Comparison of ENCODE assay signal across 20 cellular contexts in genomic region chr1:182207300-182207699, GRCh38.
A peak's percentile ranks its signal among the peaks of the same experiment; 100 is the strongest.
DNase-seq lines count a peak whose midpoint lies in the region; ATAC-seq and TF ChIP-seq lines count a peak whose summit lies in the region.
"Had no signal": no experiment of that assay in that cellular context is flagged by ENCODE, and none has a peak within 500 bp of the region (broad histone marks: within the 10 kb centered on the region; RNA-seq: fewer than 3 reads in every experiment).

No MANE protein-coding gene starts in this region.

- H3K36me3 ChIP-seq in psoas muscle (ENCODE audit: insufficient read depth in 1 of 2, low read depth in 1 of 2) (no peaks in the 10 kb centered on the region), upper lobe of right lung (no peaks in the 10 kb centered on the region)
- H3K36me3 ChIP-seq: colonic mucosa had no signal

- intact Hi-C loops in left ventricle myocardium superior (cut with micrococcal nuclease): no loop called here
- intact Hi-C loops in psoas muscle (cut with DNase I): no loop called here
- intact Hi-C loops in upper lobe of right lung (cut with DNase I): no loop called here

- no peak overlapping the region for H3K18ac ChIP-seq in H9 (ENCODE audit: insufficient read length, low read depth, low read length)

- no peak overlapping the region for H3K56ac ChIP-seq in H9 (ENCODE audit: insufficient read length, low read depth, low read length)

- H3K9ac ChIP-seq in H9 (ENCODE audit: extremely low read depth, insufficient read length, low read length): no peak overlapping the region

- no peak overlapping the region for H3K4ac ChIP-seq in H9 (ENCODE audit: low read depth, low read length)

- WGBS in psoas muscle, 3 donors: 33 to 65% (median 57%) methylated on average over 4 of the region's 4 CpGs
- no CpG with 5 or more reads among the region's 4 CpGs for WGBS in H9 (ENCODE audit: extremely low coverage, insufficient read length, low lambda C conversion rate)

- no peak overlapping the region for H4K8ac ChIP-seq in H9 (replicated peaks; ENCODE audit: insufficient read length, low read depth, low read length)

- no peaks in the 10 kb centered on the region for H4K20me1 ChIP-seq in H9 (ENCODE audit: control insufficient read depth, insufficient read depth, insufficient read length)

- no peaks in the 10 kb centered on the region for H3K23me2 ChIP-seq in H9 (ENCODE audit: insufficient read length, low read depth, low read length, poor library complexity, severe bottlenecking)

- no peak overlapping the region for H2BK15ac ChIP-seq in H9 (ENCODE audit: low read depth, low read length)

- H3K36me3 Mint-ChIP-seq in osteocyte (ENCODE audit: unreplicated experiment) (no peaks in the 10 kb centered on the region), H9 (ENCODE audit: insufficient read depth in 1 of 3, low read depth in 3 of 3) (no peaks in the 10 kb centered on the region)
- H3K36me3 Mint-ChIP-seq: activated naive CD4-positive, alpha-beta T cell treated with anti-CD3 and anti-CD28 coated beads, Interleukin-2, amount 10 ng/mL, durations not matched to agents 7 days and 5 days had no signal

- H4K91ac ChIP-seq in H9 (ENCODE audit: insufficient read length, low read depth, low read length): no peak overlapping the region

- no peak overlapping the region for H4K5ac ChIP-seq in H9 (ENCODE audit: insufficient read length, low read depth, low read length)

- TF ChIP-seq CTCF in psoas muscle (IDR thresholded peaks at IDR 0.05): no peak
- TF ChIP-seq CTCF in upper lobe of right lung (IDR thresholded peaks at IDR 0.05): no peak
- no peak for TF ChIP-seq CTCF in osteocyte (IDR thresholded peaks at IDR 0.05)
- TF ChIP-seq CTCF in H9 (conservative IDR thresholded peaks at IDR 0.05): no peak

- H3K23ac ChIP-seq in H9 (ENCODE audit: insufficient read length, low read depth, low read length): no peak overlapping the region

- peak overlapping the region; percentile 31 for H3K27ac ChIP-seq in cingulate gyrus (ENCODE audit: low read depth, low read length)
- H3K27ac ChIP-seq in psoas muscle: peak overlapping the region; percentile 74
- peak overlapping the region; percentile 58 for H3K27ac ChIP-seq in upper lobe of right lung
- no peak overlapping the region for H3K27ac ChIP-seq in H9 (ENCODE audit: insufficient read length, low read depth, low read length)
- H3K27ac ChIP-seq: colonic mucosa had no signal

- peak; percentile 14 for ATAC-seq in left ventricle myocardium superior
- peak; percentile 79 to 86 (median 82) for ATAC-seq in psoas muscle
- no peak for ATAC-seq in upper lobe of right lung
- ATAC-seq in HG03159 (IDR thresholded peaks at IDR 0.05; ENCODE audit: unreplicated experiment): no peak
- ATAC-seq: activated CD4-positive, CD25-positive, alpha-beta regulatory T cell treated with anti-CD3 and anti-CD28 coated beads, Interleukin-2, amount 50 U/mL, for 24 hours; activated T-cell treated with anti-CD3 and anti-CD28 coated beads, Interleukin-2, amount 50 U/mL, for 72 hours; HepG2 had no signal

- no peak overlapping the region for H2BK5ac ChIP-seq in H9 (ENCODE audit: insufficient read length, low read length)

- H3K14ac ChIP-seq in H9 (ENCODE audit: insufficient read depth, low read length): no peak overlapping the region

- peaks cover 39% of the 10 kb centered on the region for H3K4me1 ChIP-seq in psoas muscle
- peaks cover 22% of the 10 kb centered on the region for H3K4me1 ChIP-seq in upper lobe of right lung
- H3K4me1 ChIP-seq in H9 (ENCODE audit: insufficient read depth, low read length): no peaks in the 10 kb centered on the region
- H3K4me1 ChIP-seq: colonic mucosa had no signal

- H3K27ac Mint-ChIP-seq in osteocyte (ENCODE audit: unreplicated experiment): no peak overlapping the region
- H3K27ac Mint-ChIP-seq in H9: 0 out of 7 replicates have a peak overlapping the region, but pooled peaks of 1 of the 3 experiments have one; percentile 9
- H3K27ac Mint-ChIP-seq: activated T-cell treated with anti-CD3 and anti-CD28 coated beads, Interleukin-2, amount 50 U/mL, for 72 hours; HFFc6; nephron progenitor cell had no signal

- no peak overlapping the region for H3T11ph ChIP-seq in H9 (ENCODE audit: low read length)

- H3K4me2 ChIP-seq in H9 (ENCODE audit: insufficient read depth, insufficient read length, low read length): no peak overlapping the region

- H3K79me1 ChIP-seq in H9 (ENCODE audit: insufficient read depth, low read depth, low read length, poor library complexity, severe bottlenecking): no peaks in the 10 kb centered on the region

- H3K27me3 ChIP-seq in psoas muscle (ENCODE audit: insufficient read depth in 3 of 3, low read length in 2 of 3): no peaks in the 10 kb centered on the region
- H3K27me3 ChIP-seq in upper lobe of right lung: no peaks in the 10 kb centered on the region
- H3K27me3 ChIP-seq in H9 (ENCODE audit: insufficient read depth, low read length): no peaks in the 10 kb centered on the region
- H3K27me3 ChIP-seq: colonic mucosa had no signal

- H3K9me3 Mint-ChIP-seq in osteocyte (ENCODE audit: unreplicated experiment): no peaks in the 10 kb centered on the region
- H3K9me3 Mint-ChIP-seq in H9: no peaks in the 10 kb centered on the region; a peak in 1 of 5 replicates
- H3K9me3 Mint-ChIP-seq: activated naive CD4-positive, alpha-beta T cell treated with anti-CD3 and anti-CD28 coated beads, Interleukin-2, amount 10 ng/mL, durations not matched to agents 7 days and 5 days; HFFc6; nephron progenitor cell had no signal

- no peaks in the 10 kb centered on the region for H3K79me2 ChIP-seq in H9 (ENCODE audit: insufficient read depth, low read length)

- H3K4me1 Mint-ChIP-seq in osteocyte (ENCODE audit: unreplicated experiment) (peaks cover 16% of the 10 kb centered on the region), H9 (peaks cover 6 to 16% of the 10 kb centered on the region in 2 experiments; a peak in 3 of 4 replicates)

- H3K4me3 ChIP-seq in psoas muscle (no peak overlapping the region), upper lobe of right lung (no peak overlapping the region)
- H3K4me3 ChIP-seq: colonic mucosa had no signal

- H2BK120ac ChIP-seq in H9 (ENCODE audit: low read depth, low read length, poor library complexity, severe bottlenecking): no peak overlapping the region

- no peaks in the 10 kb centered on the region for H3K9me3 ChIP-seq in psoas muscle
- H3K9me3 ChIP-seq in upper lobe of right lung: no peaks in the 10 kb centered on the region
- H3K9me3 ChIP-seq in H9 (ENCODE audit: control insufficient read depth, low read depth, low read length): no peaks in the 10 kb centered on the region
- H3K9me3 ChIP-seq: colonic mucosa had no signal

- no peaks in the 10 kb centered on the region for H3K27me3 Mint-ChIP-seq in osteocyte (ENCODE audit: unreplicated experiment)
- H3K27me3 Mint-ChIP-seq in H9 (ENCODE audit: low read depth): no peaks in the 10 kb centered on the region

- no peak overlapping the region for H2BK20ac ChIP-seq in H9 (ENCODE audit: low read depth, low read length, poor library complexity, severe bottlenecking)

- no peak overlapping the region for H2AFZ ChIP-seq in H9 (ENCODE audit: low read length)

- H3K4me3 Mint-ChIP-seq in osteocyte (ENCODE audit: unreplicated experiment): no peak overlapping the region
- no peak overlapping the region for H3K4me3 Mint-ChIP-seq in H9
- H3K4me3 Mint-ChIP-seq: activated naive CD4-positive, alpha-beta T cell treated with anti-CD3 and anti-CD28 coated beads, Interleukin-2, amount 10 ng/mL, durations not matched to agents 7 days and 5 days; activated T-cell treated with anti-CD3 and anti-CD28 coated beads, Interleukin-2, amount 50 U/mL, for 72 hours; HFFc6; nephron progenitor cell had no signal

- DNase-seq in left ventricle myocardium superior (no peak), psoas muscle (peak; percentile 49 to 71), upper lobe of right lung (no peak), osteocyte (ENCODE audit: extremely low spot score, unreplicated experiment) (no peak), H9 (no peak)
- DNase-seq: activated naive CD4-positive, alpha-beta T cell treated with anti-CD3 and anti-CD28 coated beads, Interleukin-2, amount 10 ng/mL, durations not matched to agents 7 days and 5 days; activated T-cell treated with anti-CD3 and anti-CD28 coated beads, Interleukin-2, amount 50 U/mL, for 72 hours; GDM1; HFFc6; kidney glomerular epithelial cell; NCI-H1105 treated with DMSO at 0.1 percent for 48 hours; NCI-H526; nephron progenitor cell; stimulated activated CD8-positive, alpha-beta memory T cell treated with anti-CD3 and anti-CD28 coated beads, Interleukin-4, amount 100 ng/mL, for 48 hours; substantia nigra had no signal

- H2AK5ac ChIP-seq in H9 (ENCODE audit: insufficient read length, low read length): no peak overlapping the region

- no peak overlapping the region for H2BK12ac ChIP-seq in H9 (ENCODE audit: insufficient read length, low read depth, low read length)

Comparison
In these comparisons a context has a peak if more than half of its experiments do, and no peak if none do; other contexts are left out.
1. ATAC-seq: peak in left ventricle myocardium superior (single experiment) and psoas muscle (4 of 4); none in upper lobe of right lung (single experiment) and HG03159 (single experiment).
2. DNase-seq: peak in psoas muscle (2 of 2); none in left ventricle myocardium superior (single experiment), upper lobe of right lung (single experiment), osteocyte (single experiment) and H9 (single experiment).